ENCODE assay signal across 1 cellular context in the genomic region with DNA sequence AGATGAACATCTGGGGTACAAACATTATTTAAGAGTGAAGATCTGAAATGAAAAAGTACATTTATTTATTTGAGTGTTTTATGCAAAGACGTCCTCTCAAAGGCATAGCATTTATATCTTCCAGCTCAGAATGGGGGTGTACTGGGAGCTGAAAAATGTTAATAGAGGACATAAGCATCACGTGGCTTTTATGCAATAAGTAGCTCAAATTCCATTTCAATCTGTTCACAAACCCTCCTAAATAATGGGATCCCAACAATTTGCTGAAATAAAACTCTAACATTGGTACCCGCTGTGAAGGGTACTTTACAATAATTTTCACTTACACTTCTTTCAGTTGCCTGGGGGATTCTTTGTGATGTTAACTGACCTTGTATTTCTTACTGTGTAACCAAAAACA.
TF ChIP-seq lines count a peak whose summit lies in the region.

No MANE protein-coding gene starts in this region.

TF ChIP-seq in H1, 55 proteins besides CTCF, POLR2A, EP300 and RAD21 (continued from another document):
- TF ChIP-seq CHD2 (IDR thresholded peaks at IDR 0.05; ENCODE audit: low read length) (no peak), SRF (IDR thresholded peaks at IDR 0.05; ENCODE audit: low read depth, low read length) (no peak), HDAC2 (IDR thresholded peaks at IDR 0.05; ENCODE audit: borderline replicate concordance in 1 of 2, low read depth in 2 of 2, low read length in 2 of 2) (no peak), RBBP5 (IDR thresholded peaks at IDR 0.05; ENCODE audit: borderline replicate concordance, low read depth, low read length) (no peak), SP4 (IDR thresholded peaks at IDR 0.05; ENCODE audit: low read length) (no peak), GTF2F1 (IDR thresholded peaks at IDR 0.05; ENCODE audit: borderline replicate concordance, low read depth, low read length) (no peak), SIN3A (conservative IDR thresholded peaks at IDR 0.05 in 1 of 2, IDR thresholded peaks at IDR 0.05 in 1 of 2; ENCODE audit: low read depth in 1 of 2, low read length in 2 of 2) (no peak), ASH2L (IDR thresholded peaks at IDR 0.05; ENCODE audit: low read length) (no peak), ZNF274 (IDR thresholded peaks at IDR 0.05; ENCODE audit: borderline replicate concordance, extremely low read depth, low read length) (no peak), RXRA (IDR thresholded peaks at IDR 0.05; ENCODE audit: insufficient read depth, low read depth, low read length) (no peak), MAFK (IDR thresholded peaks at IDR 0.05; ENCODE audit: low read depth, low read length) (no peak)
